Comparison of ENCODE assay signal across 26 cellular contexts in the genomic region with DNA sequence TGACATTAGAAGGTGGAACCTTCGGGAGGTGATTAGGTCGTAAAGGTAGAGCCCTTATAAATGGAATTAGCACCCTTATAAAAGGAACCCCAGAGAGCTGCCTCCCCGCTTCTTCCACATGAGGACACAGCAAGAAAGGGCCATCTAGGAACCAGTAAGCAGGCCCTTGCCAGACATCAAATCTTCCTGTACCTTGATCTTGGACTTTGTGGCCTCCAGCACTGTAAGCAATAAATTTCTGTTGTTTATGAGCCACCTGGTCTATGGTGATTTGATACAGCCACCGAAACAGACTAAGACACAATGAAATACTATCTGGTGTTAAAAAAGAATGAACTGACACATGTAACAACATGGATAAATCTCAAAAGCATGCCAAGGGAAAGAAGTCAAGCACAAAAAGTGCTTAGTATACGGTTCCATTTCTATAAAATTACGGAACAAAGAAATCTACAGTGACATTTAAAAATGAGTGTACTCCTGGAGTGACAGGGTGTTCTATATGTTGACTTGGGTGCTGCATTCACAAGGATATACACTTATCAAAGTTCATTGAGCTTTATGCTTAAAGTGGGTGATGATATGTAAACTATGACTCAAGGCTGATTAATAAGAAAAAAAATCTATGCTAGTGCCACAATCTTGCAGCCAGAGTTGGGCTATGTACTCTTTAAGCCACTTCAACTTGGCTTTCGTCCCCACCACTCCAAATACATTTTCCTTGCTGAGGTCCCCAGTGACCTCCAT. TPM values are rescaled to one million over a fixed set of nuclear protein-coding genes. Genes with fewer than 3 reads are reported as not detected.
DNase-seq lines count a peak whose midpoint lies in the region; ATAC-seq and TF ChIP-seq lines count a peak whose summit lies in the region.
"Had no signal": no experiment of that assay in that cellular context is flagged by ENCODE, and none has a peak within 500 bp of the region (broad histone marks: within the 10 kb centered on the region; RNA-seq: fewer than 3 reads in every experiment).

No MANE protein-coding gene starts in this region.

- DNase-seq in HT-29 (ENCODE audit: low spot score) (peak; percentile 57), RWPE2 (ENCODE audit: low spot score) (no peak), foreskin keratinocyte (no peak), psoas muscle (no peak), GM19240 (ENCODE audit: insufficient read length, low spot score) (no peak), DMS79 (lab: John Stamatoyannopoulos, UW) (no peak)
- no peak for DNase-seq in central memory CD4-positive, alpha-beta T cell
- DNase-seq: ACHN; activated CD4-positive, alpha-beta T cell treated with anti-CD3 and anti-CD28 coated beads for 4 hours; activated naive CD4-positive, alpha-beta T cell treated with anti-CD3 and anti-CD28 coated beads for 36 hours; activated T-cell treated with anti-CD3 and anti-CD28 coated beads, Interleukin-2, amount 50 U/mL, for 48 hours; adrenal gland; body of pancreas; effector memory CD4-positive, alpha-beta T cell; NCI-H1436; NCI-H2081 treated with DMSO at 0.1 percent for 48 hours; ovary; right cardiac atrium; Right ventricle myocardium superior; stimulated activated CD4-positive, alpha-beta T cell treated with anti-CD3 and anti-CD28 coated beads, Interleukin-12 subunit alpha, Interleukin-12 subunit beta, amount 100 ng/mL, for 4 hours; stimulated activated CD4-positive, alpha-beta T cell treated with anti-CD3 and anti-CD28 coated beads, Interleukin-4, amount 100 ng/mL, for 1 hour; substantia nigra had no signal

- no peak for TF ChIP-seq CTCF in RWPE2 (IDR thresholded peaks at IDR 0.05; ENCODE audit: poor library complexity, severe bottlenecking)
- no peak for TF ChIP-seq CTCF in foreskin keratinocyte (conservative IDR thresholded peaks at IDR 0.05)
- TF ChIP-seq CTCF in psoas muscle (IDR thresholded peaks at IDR 0.05) = no peak

- no peak overlapping the region for H3K4me3 ChIP-seq in RWPE2 (ENCODE audit: severe bottlenecking)
- H3K4me3 ChIP-seq in psoas muscle = no peak overlapping the region
- H3K4me3 ChIP-seq: adrenal gland, body of pancreas, K562, ovary had no signal

- H3K27me3 ChIP-seq in RWPE2 (ENCODE audit: insufficient read depth, poor library complexity, severe bottlenecking) (no peaks in the 10 kb centered on the region), foreskin keratinocyte (no peaks in the 10 kb centered on the region), psoas muscle (ENCODE audit: insufficient read depth in 3 of 3, low read length in 2 of 3) (no peaks in the 10 kb centered on the region)
- H3K27me3 ChIP-seq: adrenal gland, body of pancreas, ovary had no signal

- H3K27ac ChIP-seq in RWPE2 (ENCODE audit: poor library complexity, severe bottlenecking) (no peak overlapping the region), foreskin keratinocyte (peak overlapping the region; percentile 59), psoas muscle (peak overlapping the region; percentile 13)
- H3K27ac ChIP-seq: adrenal gland, body of pancreas, ovary had no signal

- H3K36me3 ChIP-seq in RWPE2 (ENCODE audit: low read depth) (no peaks in the 10 kb centered on the region), psoas muscle (ENCODE audit: insufficient read depth in 1 of 2, low read depth in 1 of 2) (no peaks in the 10 kb centered on the region)
- H3K36me3 ChIP-seq: adrenal gland, ovary had no signal

- intact Hi-C loops in psoas muscle (cut with DNase I) = no loop called here

- peaks cover 18% of the 10 kb centered on the region for H3K4me1 ChIP-seq in RWPE2 (ENCODE audit: insufficient read depth, poor library complexity, severe bottlenecking)
- H3K4me1 ChIP-seq in foreskin keratinocyte = peaks cover 18% of the 10 kb centered on the region
- H3K4me1 ChIP-seq in psoas muscle = peaks cover 16% of the 10 kb centered on the region

- H3K9me3 ChIP-seq in RWPE2 (ENCODE audit: severe bottlenecking) (no peaks in the 10 kb centered on the region), psoas muscle (no peaks in the 10 kb centered on the region)
- H3K9me3 ChIP-seq: adrenal gland, body of pancreas, ovary had no signal

- ATAC-seq in RWPE2 (ENCODE audit: low read depth) = peak; percentile 84
- peak; percentile 50 for ATAC-seq in foreskin keratinocyte
- ATAC-seq in psoas muscle = peak in 2 of 4 donors; percentile 36 to 82
- ATAC-seq in GM19463 (IDR thresholded peaks at IDR 0.05; ENCODE audit: unreplicated experiment) = no peak
- ATAC-seq: body of pancreas; K562; right cardiac atrium; stimulated activated effector memory CD8-positive, alpha-beta T cell treated with anti-CD3 and anti-CD28 coated beads, Interleukin-12 subunit alpha, Interleukin-12 subunit beta, amount 100 ng/mL, for 72 hours had no signal

- WGBS in psoas muscle, 3 donors = 53 to 68% (median 65%) methylated on average over 7 of the region's 7 CpGs

RNA-seq across cellular contexts. Expression of a gene that starts 18.4 kb away (rescaled TPM):
- total RNA-seq in HT-29 (2014; rRNA removed; shearing (Covaris generic)) = 75.5 and 93.2 TPM in 2 replicates
- 34.2 TPM in 2 replicates for total RNA-seq in foreskin keratinocyte
- 36.5 and 40.3 TPM in 2 replicates for polyA plus RNA-seq in foreskin keratinocyte
- total RNA-seq in psoas muscle = 10 to 100 TPM; 10.2 to 62.0 (median 52.2) TPM
- 100 to 1,000 TPM in 1 of 3 donors, 10 to 100 TPM in 2; 28.1 to 131 (median 33.4) TPM for polyA plus RNA-seq in psoas muscle
- polyA plus RNA-seq: neural cell had no signal

RNA-seq across cellular contexts. Expression of a gene that starts 58.1 kb away (rescaled TPM):
- total RNA-seq in HT-29 (2014; rRNA removed; shearing (Covaris generic)) = 92.6 and 103 TPM in 2 replicates
- 56.7 and 63.0 TPM in 2 replicates for total RNA-seq in foreskin keratinocyte
- polyA plus RNA-seq in foreskin keratinocyte = 48.0 and 54.4 TPM in 2 replicates
- 10 to 100 TPM; 26.5 to 53.3 (median 41.3) TPM for total RNA-seq in psoas muscle
- polyA plus RNA-seq in psoas muscle = 10 to 100 TPM; 38.0 to 73.9 (median 56.4) TPM
